ENCODE assay signal across 23 cellular contexts in the genomic region with DNA sequence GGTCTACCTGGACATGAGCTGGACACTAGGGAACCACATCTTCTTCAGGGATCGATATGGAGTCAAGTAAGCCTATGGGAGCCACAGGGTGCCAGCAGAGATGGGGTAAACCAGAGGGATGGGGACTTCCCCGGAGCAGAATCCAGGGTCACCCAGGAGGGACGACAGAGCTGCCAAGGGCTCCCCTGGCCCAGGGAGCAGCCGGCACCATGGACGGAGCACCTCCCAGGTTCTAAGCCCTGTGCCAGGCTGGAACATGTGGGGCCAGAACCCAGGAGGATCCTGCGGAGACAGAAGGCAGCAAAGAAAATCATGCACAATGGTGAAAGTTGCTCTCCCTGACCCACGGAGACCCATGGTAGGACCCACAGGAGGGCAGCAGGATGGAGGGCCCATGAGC.
"Had no signal": no experiment of that assay in that cellular context is flagged by ENCODE, and none has a peak within 500 bp of the region (broad histone marks: within the 10 kb centered on the region; RNA-seq: fewer than 3 reads in every experiment).

No MANE protein-coding gene starts in this region.

- H3K9me3 Mint-ChIP-seq: immature natural killer cell, memory B cell had no signal

- H3K27ac ChIP-seq: colonic mucosa, dorsolateral prefrontal cortex, esophagus muscularis mucosa, foreskin keratinocyte, gastroesophageal sphincter, heart left ventricle, hepatocyte had no signal

- H3K4me1 ChIP-seq: colonic mucosa, esophagus muscularis mucosa, foreskin keratinocyte, gastroesophageal sphincter, heart left ventricle had no signal

- DNase-seq: colonic mucosa; dermis blood vessel endothelial cell; effector CD4-positive, alpha-beta T cell; effector memory CD4-positive, alpha-beta T cell; foreskin keratinocyte; heart left ventricle; hypothalamus; immature natural killer cell; islet precursor cell; kidney; kidney glomerular epithelial cell; left colon; left ventricle myocardium superior; mammary epithelial cell; mesendoderm; midbrain had no signal

- H3K9me3 ChIP-seq: colonic mucosa, esophagus muscularis mucosa, gastroesophageal sphincter, heart left ventricle had no signal

- H3K4me1 Mint-ChIP-seq: immature natural killer cell, memory B cell had no signal

- ATAC-seq: foreskin keratinocyte, gastroesophageal sphincter, heart left ventricle, left colon, left lobe of liver, left ventricle myocardium superior had no signal

- H3K27me3 ChIP-seq: colonic mucosa, dorsolateral prefrontal cortex, esophagus muscularis mucosa, foreskin keratinocyte, gastroesophageal sphincter, heart left ventricle, hepatocyte had no signal

- H3K4me3 Mint-ChIP-seq: immature natural killer cell, memory B cell had no signal

- H3K27ac Mint-ChIP-seq: immature natural killer cell, memory B cell had no signal

- H3K36me3 Mint-ChIP-seq: immature natural killer cell, memory B cell had no signal

- H3K4me3 ChIP-seq: colonic mucosa, dorsolateral prefrontal cortex, esophagus muscularis mucosa, gastroesophageal sphincter, heart left ventricle, hepatocyte, lung had no signal

- H3K36me3 ChIP-seq: colonic mucosa, esophagus muscularis mucosa, gastroesophageal sphincter, heart left ventricle had no signal
